In the genomic region with DNA sequence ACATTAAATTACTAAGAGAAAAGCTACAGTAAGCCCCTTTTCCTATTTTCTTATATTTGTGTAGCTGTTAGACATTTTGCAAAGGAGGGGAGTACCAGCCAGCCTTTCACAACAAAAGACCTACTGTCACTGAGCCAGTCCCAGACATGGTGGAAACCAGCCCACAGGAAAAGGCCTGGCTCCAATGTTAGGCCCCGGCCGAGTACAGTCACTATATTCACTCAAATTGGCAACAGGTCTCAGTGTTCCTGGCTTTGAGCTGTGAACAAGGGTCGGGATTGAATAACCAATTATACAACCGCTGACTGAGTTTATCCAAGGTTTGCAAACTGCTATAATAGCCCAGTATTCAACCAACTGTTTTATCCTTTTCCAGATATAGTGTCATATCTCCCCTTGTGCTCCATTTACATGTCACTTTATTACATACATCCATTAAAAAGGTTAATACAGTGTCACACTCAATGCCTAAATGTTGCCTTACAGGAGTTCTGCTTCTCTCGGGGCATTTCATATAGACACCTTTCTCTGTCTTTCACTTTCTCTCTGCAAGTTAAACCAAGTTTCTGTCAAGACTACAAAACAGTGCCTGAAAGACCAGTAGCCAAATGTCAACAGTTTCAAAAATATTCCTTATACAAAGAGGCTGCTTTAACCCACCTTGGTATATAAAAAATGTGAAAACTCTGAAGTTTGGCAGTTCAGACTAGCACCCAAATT, we compare ENCODE assay signal across 1 cellular context.
TF ChIP-seq lines count a peak whose summit lies in the region.

No MANE protein-coding gene starts in this region.

TF ChIP-seq in HepG2, 621 proteins besides CTCF, POLR2A, EP300 and RAD21 (continued from another document):
- TF ChIP-seq, protein P1, sequence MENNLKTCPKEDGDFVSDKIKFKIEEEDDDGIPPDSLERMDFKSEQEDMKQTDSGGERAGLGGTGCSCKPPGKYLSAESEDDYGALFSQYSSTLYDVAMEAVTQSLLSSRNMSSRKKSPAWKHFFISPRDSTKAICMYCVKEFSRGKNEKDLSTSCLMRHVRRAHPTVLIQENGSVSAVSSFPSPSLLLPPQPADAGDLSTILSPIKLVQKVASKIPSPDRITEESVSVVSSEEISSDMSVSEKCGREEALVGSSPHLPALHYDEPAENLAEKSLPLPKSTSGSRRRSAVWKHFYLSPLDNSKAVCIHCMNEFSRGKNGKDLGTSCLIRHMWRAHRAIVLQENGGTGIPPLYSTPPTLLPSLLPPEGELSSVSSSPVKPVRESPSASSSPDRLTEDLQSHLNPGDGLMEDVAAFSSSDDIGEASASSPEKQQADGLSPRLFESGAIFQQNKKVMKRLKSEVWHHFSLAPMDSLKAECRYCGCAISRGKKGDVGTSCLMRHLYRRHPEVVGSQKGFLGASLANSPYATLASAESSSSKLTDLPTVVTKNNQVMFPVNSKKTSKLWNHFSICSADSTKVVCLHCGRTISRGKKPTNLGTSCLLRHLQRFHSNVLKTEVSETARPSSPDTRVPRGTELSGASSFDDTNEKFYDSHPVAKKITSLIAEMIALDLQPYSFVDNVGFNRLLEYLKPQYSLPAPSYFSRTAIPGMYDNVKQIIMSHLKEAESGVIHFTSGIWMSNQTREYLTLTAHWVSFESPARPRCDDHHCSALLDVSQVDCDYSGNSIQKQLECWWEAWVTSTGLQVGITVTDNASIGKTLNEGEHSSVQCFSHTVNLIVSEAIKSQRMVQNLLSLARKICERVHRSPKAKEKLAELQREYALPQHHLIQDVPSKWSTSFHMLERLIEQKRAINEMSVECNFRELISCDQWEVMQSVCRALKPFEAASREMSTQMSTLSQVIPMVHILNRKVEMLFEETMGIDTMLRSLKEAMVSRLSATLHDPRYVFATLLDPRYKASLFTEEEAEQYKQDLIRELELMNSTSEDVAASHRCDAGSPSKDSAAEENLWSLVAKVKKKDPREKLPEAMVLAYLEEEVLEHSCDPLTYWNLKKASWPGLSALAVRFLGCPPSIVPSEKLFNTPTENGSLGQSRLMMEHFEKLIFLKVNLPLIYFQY (CRISPR knock-in tag; IDR thresholded peaks at IDR 0.05; ENCODE audit: borderline replicate concordance): no peak
- TF ChIP-seq KAT8 (CRISPR knock-in tag; IDR thresholded peaks at IDR 0.05) (no peak), MIER2 (CRISPR knock-in tag; IDR thresholded peaks at IDR 0.05) (no peak), ZNF615 (CRISPR knock-in tag; IDR thresholded peaks at IDR 0.05; ENCODE audit: borderline replicate concordance) (no peak)
- TF ChIP-seq, protein P2, sequence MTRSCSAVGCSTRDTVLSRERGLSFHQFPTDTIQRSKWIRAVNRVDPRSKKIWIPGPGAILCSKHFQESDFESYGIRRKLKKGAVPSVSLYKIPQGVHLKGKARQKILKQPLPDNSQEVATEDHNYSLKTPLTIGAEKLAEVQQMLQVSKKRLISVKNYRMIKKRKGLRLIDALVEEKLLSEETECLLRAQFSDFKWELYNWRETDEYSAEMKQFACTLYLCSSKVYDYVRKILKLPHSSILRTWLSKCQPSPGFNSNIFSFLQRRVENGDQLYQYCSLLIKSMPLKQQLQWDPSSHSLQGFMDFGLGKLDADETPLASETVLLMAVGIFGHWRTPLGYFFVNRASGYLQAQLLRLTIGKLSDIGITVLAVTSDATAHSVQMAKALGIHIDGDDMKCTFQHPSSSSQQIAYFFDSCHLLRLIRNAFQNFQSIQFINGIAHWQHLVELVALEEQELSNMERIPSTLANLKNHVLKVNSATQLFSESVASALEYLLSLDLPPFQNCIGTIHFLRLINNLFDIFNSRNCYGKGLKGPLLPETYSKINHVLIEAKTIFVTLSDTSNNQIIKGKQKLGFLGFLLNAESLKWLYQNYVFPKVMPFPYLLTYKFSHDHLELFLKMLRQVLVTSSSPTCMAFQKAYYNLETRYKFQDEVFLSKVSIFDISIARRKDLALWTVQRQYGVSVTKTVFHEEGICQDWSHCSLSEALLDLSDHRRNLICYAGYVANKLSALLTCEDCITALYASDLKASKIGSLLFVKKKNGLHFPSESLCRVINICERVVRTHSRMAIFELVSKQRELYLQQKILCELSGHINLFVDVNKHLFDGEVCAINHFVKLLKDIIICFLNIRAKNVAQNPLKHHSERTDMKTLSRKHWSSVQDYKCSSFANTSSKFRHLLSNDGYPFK (CRISPR knock-in tag; IDR thresholded peaks at IDR 0.05; ENCODE audit: borderline replicate concordance): no peak
